Comparison of ENCODE assay signal across 1 cellular context in the genomic region with DNA sequence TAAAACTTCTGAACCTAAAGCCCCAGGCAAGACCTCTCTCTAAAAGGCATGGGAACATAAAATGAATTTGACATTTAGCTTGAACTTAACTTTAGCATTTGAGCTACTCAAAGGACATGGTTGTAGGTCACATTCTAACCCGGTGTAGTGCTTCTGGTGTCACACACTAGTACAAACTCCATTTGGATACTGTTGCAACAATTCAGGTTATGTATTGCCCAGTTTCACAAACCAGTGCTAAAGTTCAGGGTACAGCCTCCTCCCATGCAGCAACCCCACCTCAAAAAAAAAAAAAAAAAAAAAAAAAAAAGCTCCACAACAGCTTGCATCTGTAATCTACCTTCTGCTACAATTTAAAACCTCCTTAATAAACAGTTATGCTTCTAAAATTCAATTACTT.
TF ChIP-seq lines count a peak whose summit lies in the region.

No MANE protein-coding gene starts in this region.

TF ChIP-seq in HepG2, 621 proteins besides CTCF, POLR2A, EP300 and RAD21 (continued from another document):
- TF ChIP-seq, protein P1, sequence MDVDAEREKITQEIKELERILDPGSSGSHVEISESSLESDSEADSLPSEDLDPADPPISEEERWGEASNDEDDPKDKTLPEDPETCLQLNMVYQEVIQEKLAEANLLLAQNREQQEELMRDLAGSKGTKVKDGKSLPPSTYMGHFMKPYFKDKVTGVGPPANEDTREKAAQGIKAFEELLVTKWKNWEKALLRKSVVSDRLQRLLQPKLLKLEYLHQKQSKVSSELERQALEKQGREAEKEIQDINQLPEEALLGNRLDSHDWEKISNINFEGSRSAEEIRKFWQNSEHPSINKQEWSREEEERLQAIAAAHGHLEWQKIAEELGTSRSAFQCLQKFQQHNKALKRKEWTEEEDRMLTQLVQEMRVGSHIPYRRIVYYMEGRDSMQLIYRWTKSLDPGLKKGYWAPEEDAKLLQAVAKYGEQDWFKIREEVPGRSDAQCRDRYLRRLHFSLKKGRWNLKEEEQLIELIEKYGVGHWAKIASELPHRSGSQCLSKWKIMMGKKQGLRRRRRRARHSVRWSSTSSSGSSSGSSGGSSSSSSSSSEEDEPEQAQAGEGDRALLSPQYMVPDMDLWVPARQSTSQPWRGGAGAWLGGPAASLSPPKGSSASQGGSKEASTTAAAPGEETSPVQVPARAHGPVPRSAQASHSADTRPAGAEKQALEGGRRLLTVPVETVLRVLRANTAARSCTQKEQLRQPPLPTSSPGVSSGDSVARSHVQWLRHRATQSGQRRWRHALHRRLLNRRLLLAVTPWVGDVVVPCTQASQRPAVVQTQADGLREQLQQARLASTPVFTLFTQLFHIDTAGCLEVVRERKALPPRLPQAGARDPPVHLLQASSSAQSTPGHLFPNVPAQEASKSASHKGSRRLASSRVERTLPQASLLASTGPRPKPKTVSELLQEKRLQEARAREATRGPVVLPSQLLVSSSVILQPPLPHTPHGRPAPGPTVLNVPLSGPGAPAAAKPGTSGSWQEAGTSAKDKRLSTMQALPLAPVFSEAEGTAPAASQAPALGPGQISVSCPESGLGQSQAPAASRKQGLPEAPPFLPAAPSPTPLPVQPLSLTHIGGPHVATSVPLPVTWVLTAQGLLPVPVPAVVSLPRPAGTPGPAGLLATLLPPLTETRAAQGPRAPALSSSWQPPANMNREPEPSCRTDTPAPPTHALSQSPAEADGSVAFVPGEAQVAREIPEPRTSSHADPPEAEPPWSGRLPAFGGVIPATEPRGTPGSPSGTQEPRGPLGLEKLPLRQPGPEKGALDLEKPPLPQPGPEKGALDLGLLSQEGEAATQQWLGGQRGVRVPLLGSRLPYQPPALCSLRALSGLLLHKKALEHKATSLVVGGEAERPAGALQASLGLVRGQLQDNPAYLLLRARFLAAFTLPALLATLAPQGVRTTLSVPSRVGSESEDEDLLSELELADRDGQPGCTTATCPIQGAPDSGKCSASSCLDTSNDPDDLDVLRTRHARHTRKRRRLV (CRISPR knock-in tag; IDR thresholded peaks at IDR 0.05): no peak
- TF ChIP-seq, protein P2, sequence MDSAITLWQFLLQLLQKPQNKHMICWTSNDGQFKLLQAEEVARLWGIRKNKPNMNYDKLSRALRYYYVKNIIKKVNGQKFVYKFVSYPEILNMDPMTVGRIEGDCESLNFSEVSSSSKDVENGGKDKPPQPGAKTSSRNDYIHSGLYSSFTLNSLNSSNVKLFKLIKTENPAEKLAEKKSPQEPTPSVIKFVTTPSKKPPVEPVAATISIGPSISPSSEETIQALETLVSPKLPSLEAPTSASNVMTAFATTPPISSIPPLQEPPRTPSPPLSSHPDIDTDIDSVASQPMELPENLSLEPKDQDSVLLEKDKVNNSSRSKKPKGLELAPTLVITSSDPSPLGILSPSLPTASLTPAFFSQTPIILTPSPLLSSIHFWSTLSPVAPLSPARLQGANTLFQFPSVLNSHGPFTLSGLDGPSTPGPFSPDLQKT (CRISPR knock-in tag; IDR thresholded peaks at IDR 0.05; ENCODE audit: borderline replicate concordance): no peak
- TF ChIP-seq, protein P3, sequence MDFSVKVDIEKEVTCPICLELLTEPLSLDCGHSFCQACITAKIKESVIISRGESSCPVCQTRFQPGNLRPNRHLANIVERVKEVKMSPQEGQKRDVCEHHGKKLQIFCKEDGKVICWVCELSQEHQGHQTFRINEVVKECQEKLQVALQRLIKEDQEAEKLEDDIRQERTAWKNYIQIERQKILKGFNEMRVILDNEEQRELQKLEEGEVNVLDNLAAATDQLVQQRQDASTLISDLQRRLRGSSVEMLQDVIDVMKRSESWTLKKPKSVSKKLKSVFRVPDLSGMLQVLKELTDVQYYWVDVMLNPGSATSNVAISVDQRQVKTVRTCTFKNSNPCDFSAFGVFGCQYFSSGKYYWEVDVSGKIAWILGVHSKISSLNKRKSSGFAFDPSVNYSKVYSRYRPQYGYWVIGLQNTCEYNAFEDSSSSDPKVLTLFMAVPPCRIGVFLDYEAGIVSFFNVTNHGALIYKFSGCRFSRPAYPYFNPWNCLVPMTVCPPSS (IDR thresholded peaks at IDR 0.05): no peak
- TF ChIP-seq ZIK1 (CRISPR knock-in tag; IDR thresholded peaks at IDR 0.05; ENCODE audit: borderline replicate concordance, low read depth) (no peak), ZSCAN31 (CRISPR knock-in tag; IDR thresholded peaks at IDR 0.05; ENCODE audit: low read depth) (no peak), ZNF234 (CRISPR knock-in tag; conservative IDR thresholded peaks at IDR 0.05) (no peak), RBFOX2 (IDR thresholded peaks at IDR 0.05; ENCODE audit: low read depth, low read length) (no peak), IRF2 (CRISPR knock-in tag; IDR thresholded peaks at IDR 0.05) (peak; percentile 87), TCF12 (IDR thresholded peaks at IDR 0.05) (no peak), TCF12 (CRISPR knock-in tag; IDR thresholded peaks at IDR 0.05) (no peak), HIVEP1 (CRISPR knock-in tag; IDR thresholded peaks at IDR 0.05) (no peak), ZNF460 (CRISPR knock-in tag; IDR thresholded peaks at IDR 0.05; ENCODE audit: borderline replicate concordance) (no peak; the same call in 1 of the 2 replicates), ZNF446 (CRISPR knock-in tag; IDR thresholded peaks at IDR 0.05) (no peak), JUN (CRISPR knock-in tag; IDR thresholded peaks at IDR 0.05) (no peak), FOXK1 (CRISPR knock-in tag; IDR thresholded peaks at IDR 0.05; ENCODE audit: borderline replicate concordance, low read depth) (peak; percentile 68; the same call in 1 of the 2 replicates)
